ENCODE assay signal across 8 cellular contexts in genomic region chr6:36963451-36964290, GRCh38. TPM values are rescaled to one million over a fixed set of nuclear protein-coding genes. Genes with fewer than 3 reads are reported as not detected.
DNase-seq lines count a peak whose midpoint lies in the region; ATAC-seq lines count a peak whose summit lies in the region.

No MANE protein-coding gene starts in this region.

- peak overlapping the region in 10 of 11 experiments; percentile 15 to 59 (median 42); a peak in 15 of 22 replicates for H3K9ac ChIP-seq in BLaER1 treated with 17β-estradiol and CSF1 and Interleukin-3, amounts not matched to agents 10 nM and 100 nM

- H3K27me3 ChIP-seq in BLaER1 treated with 17β-estradiol and CSF1 and Interleukin-3, amounts not matched to agents 10 nM and 100 nM, result no peaks in the 10 kb centered on the region

- H3K36me3 ChIP-seq in BLaER1 treated with 17β-estradiol and CSF1 and Interleukin-3, amounts not matched to agents 10 nM and 100 nM, result peaks cover 19 to 29% (median 26%) of the 10 kb centered on the region in 11 experiments

- H3K9me3 ChIP-seq in BLaER1 treated with 17β-estradiol and CSF1 and Interleukin-3, amounts not matched to agents 10 nM and 100 nM (replicated peaks in 1 of 11), result no peaks in the 10 kb centered on the region

- peak; percentile 30 for DNase-seq in T-helper 9 cell
- DNase-seq in islet precursor cell, result peak; percentile 55
- no peak for DNase-seq in KG1 (lab: John Stamatoyannopoulos, UW)
- no peak for DNase-seq in mesenteric fat pad (ENCODE audit: low spot score)
- no peak for DNase-seq in CD1c-positive myeloid dendritic cell (ENCODE audit: extremely low spot score)
- no peak for DNase-seq in mucosa of gallbladder (ENCODE audit: low spot score)

- peaks cover 5 to 44% (median 13%) of the 10 kb centered on the region in 11 experiments; a peak in 14 of 22 replicates for H4K20me1 ChIP-seq in BLaER1 treated with 17β-estradiol and CSF1 and Interleukin-3, amounts not matched to agents 10 nM and 100 nM

- peak overlapping the region; percentile 3 to 78 (median 72); a peak in 21 of 22 replicates for H3K27ac ChIP-seq in BLaER1 treated with 17β-estradiol and CSF1 and Interleukin-3, amounts not matched to agents 10 nM and 100 nM

- peak; percentile 43 for ATAC-seq in HG02642 (IDR thresholded peaks at IDR 0.05; ENCODE audit: poor library complexity, unreplicated experiment)

- H3K4me3 ChIP-seq in BLaER1 treated with 17β-estradiol and CSF1 and Interleukin-3, amounts not matched to agents 10 nM and 100 nM, result peak overlapping the region in 1 of 10 experiments; percentile 17; a peak in 1 of 20 replicates

- H3K4me1 ChIP-seq in BLaER1 treated with 17β-estradiol and CSF1 and Interleukin-3, amounts not matched to agents 10 nM and 100 nM, result peaks cover 21 to 64% (median 45%) of the 10 kb centered on the region in 10 experiments

- H3K4me2 ChIP-seq in BLaER1 treated with 17β-estradiol and CSF1 and Interleukin-3, amounts not matched to agents 10 nM and 100 nM, result peak overlapping the region; percentile 46 to 94 (median 91)

RNA-seq across cellular contexts. Expression of gene PI16, which starts 9.1 kb away (rescaled TPM):
- 22.5 TPM for total RNA-seq in mesenteric fat pad
- 16.2 TPM for total RNA-seq in mucosa of gallbladder

RNA-seq across cellular contexts. Expression of gene MTCH1, which starts 22.3 kb away (rescaled TPM):
- total RNA-seq in mesenteric fat pad (169 TPM), mucosa of gallbladder (206 TPM)

RNA-seq across cellular contexts. Expression of gene FGD2, which starts 41.8 kb away (rescaled TPM):
- total RNA-seq in mesenteric fat pad (32.6 TPM), mucosa of gallbladder (20.5 TPM)

Comparison
In these comparisons a context has a peak if more than half of its experiments do, and no peak if none do; other contexts are left out.
1. DNase-seq: peak in T-helper 9 cell (single experiment) and islet precursor cell (single experiment); none in KG1 (single experiment), mesenteric fat pad (single experiment), CD1c-positive myeloid dendritic cell (single experiment) and mucosa of gallbladder (single experiment).